ENCODE assay signal across 6 cellular contexts in the genomic region with DNA sequence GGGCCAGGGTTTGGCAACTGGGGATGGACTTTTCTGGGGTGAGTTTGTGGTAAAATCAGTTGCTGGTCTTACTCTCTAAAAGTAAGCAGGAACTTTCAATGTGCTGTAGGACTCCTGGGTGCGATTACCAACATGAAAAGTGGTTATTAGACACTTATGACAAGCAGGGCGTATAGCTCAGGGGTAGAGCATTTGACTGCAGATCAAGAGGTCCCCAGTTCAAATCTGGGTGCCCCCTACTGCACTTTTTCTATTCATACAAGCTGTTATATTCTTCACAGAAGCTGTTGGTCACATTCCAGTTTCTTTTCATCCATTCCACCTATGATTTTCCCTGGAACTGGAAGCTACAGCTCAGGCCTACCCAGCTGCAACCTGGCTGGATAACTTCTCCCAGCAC.
DNase-seq lines count a peak whose midpoint lies in the region; ATAC-seq and TF ChIP-seq lines count a peak whose summit lies in the region.
"Not testable (repeated sequence)": the region's sequence is repeated elsewhere in the genome, so short reads cannot be mapped to it uniquely, and the experiment has no call there.

No MANE protein-coding gene starts in this region.

- POLR2A ChIA-PET in CD4-positive, alpha-beta T cell (lab: Charles Lee): interaction anchor here (1.2 kb wide), 1 partner anchor 27 kb away, joined by 3 read pairs; no protein-coding TSS in a partner anchor
- POLR2A ChIA-PET in activated B cell treated with CpG ODN at 0.5 μM for 24 hours (lab: Charles Lee): not testable (repeated sequence)

- not testable (repeated sequence) for DNase-seq in CD4-positive, alpha-beta T cell; HFFc6; activated B cell treated with CpG ODN at 0.5 μM for 24 hours; activated naive CD8-positive, alpha-beta T cell treated with anti-CD3 and anti-CD28 coated beads for 36 hours; chondrocyte (ENCODE audit: low spot score)
- peak; percentile 10 for DNase-seq in stimulated activated CD8-positive, alpha-beta memory T cell treated with anti-CD3 and anti-CD28 coated beads, Interleukin-4, amount 100 ng/mL, for 48 hours

- H3K27me3 Mint-ChIP-seq in CD4-positive, alpha-beta T cell; HFFc6 (ENCODE audit: insufficient read depth); activated B cell treated with CpG ODN at 0.5 μM for 24 hours; activated naive CD8-positive, alpha-beta T cell treated with anti-CD3 and anti-CD28 coated beads for 36 hours; chondrocyte (ENCODE audit: low read depth): not testable (repeated sequence)

- ATAC-seq in CD4-positive, alpha-beta T cell (ENCODE audit: poor library complexity); activated B cell treated with CpG ODN at 0.5 μM for 24 hours (ENCODE audit: low read depth): not testable (repeated sequence)

- not testable (repeated sequence) for H3K9me3 ChIP-seq in CD4-positive, alpha-beta T cell (ENCODE audit: control insufficient read depth, low read length)

- H3K27ac Mint-ChIP-seq in CD4-positive, alpha-beta T cell: peak overlapping the region; percentile 28
- H3K27ac Mint-ChIP-seq in HFFc6 (0 out of 2 replicates have a peak overlapping the region, but pooled peaks have one; percentile 0), activated B cell treated with CpG ODN at 0.5 μM for 24 hours (peak overlapping the region; percentile 10), chondrocyte (ENCODE audit: unreplicated experiment) (peak overlapping the region; percentile 2)
- H3K27ac Mint-ChIP-seq in activated naive CD8-positive, alpha-beta T cell treated with anti-CD3 and anti-CD28 coated beads for 36 hours: peak overlapping the region; percentile 26

- H3K36me3 Mint-ChIP-seq in CD4-positive, alpha-beta T cell (ENCODE audit: low read depth): peaks cover 72% of the 10 kb centered on the region
- H3K36me3 Mint-ChIP-seq in HFFc6 (ENCODE audit: low read depth) (peaks cover 32% of the 10 kb centered on the region), activated B cell treated with CpG ODN at 0.5 μM for 24 hours (ENCODE audit: low read depth) (peaks cover 56% of the 10 kb centered on the region), chondrocyte (ENCODE audit: low read depth) (peaks cover 23% of the 10 kb centered on the region)
- H3K36me3 Mint-ChIP-seq in activated naive CD8-positive, alpha-beta T cell treated with anti-CD3 and anti-CD28 coated beads for 36 hours: peaks cover 50% of the 10 kb centered on the region

- peaks cover 29% of the 10 kb centered on the region for H3K4me1 Mint-ChIP-seq in CD4-positive, alpha-beta T cell (ENCODE audit: low read depth)
- not testable (repeated sequence) for H3K4me1 Mint-ChIP-seq in HFFc6 (ENCODE audit: low read depth); chondrocyte (ENCODE audit: low read depth)
- H3K4me1 Mint-ChIP-seq in activated B cell treated with CpG ODN at 0.5 μM for 24 hours: peaks cover 30% of the 10 kb centered on the region
- H3K4me1 Mint-ChIP-seq in activated naive CD8-positive, alpha-beta T cell treated with anti-CD3 and anti-CD28 coated beads for 36 hours: peaks cover 40% of the 10 kb centered on the region

- not testable (repeated sequence) for TF ChIP-seq CTCF in CD4-positive, alpha-beta T cell (IDR thresholded peaks at IDR 0.05); HFFc6 (IDR thresholded peaks at IDR 0.05); activated B cell treated with CpG ODN at 0.5 μM for 24 hours (IDR thresholded peaks at IDR 0.05); chondrocyte (IDR thresholded peaks at IDR 0.05)

- CTCF ChIA-PET in CD4-positive, alpha-beta T cell (lab: Charles Lee); activated B cell treated with CpG ODN at 0.5 μM for 24 hours (lab: Charles Lee): not testable (repeated sequence)

- H3K27ac ChIP-seq in CD4-positive, alpha-beta T cell (ENCODE audit: low read depth, low read length): not testable (repeated sequence)

- not testable (repeated sequence) for H3K9me3 Mint-ChIP-seq in CD4-positive, alpha-beta T cell; HFFc6; activated B cell treated with CpG ODN at 0.5 μM for 24 hours; activated naive CD8-positive, alpha-beta T cell treated with anti-CD3 and anti-CD28 coated beads for 36 hours; chondrocyte (ENCODE audit: low read depth)

- H3K4me3 Mint-ChIP-seq in CD4-positive, alpha-beta T cell; HFFc6; activated B cell treated with CpG ODN at 0.5 μM for 24 hours; activated naive CD8-positive, alpha-beta T cell treated with anti-CD3 and anti-CD28 coated beads for 36 hours; chondrocyte (ENCODE audit: unreplicated experiment): not testable (repeated sequence)

- intact Hi-C loops in CD4-positive, alpha-beta T cell (cut with DNase I, micrococcal nuclease): not testable (repeated sequence)
- intact Hi-C loops in activated B cell treated with CpG ODN at 0.5 μM for 24 hours (cut with micrococcal nuclease): loop anchor here (5.0 kb wide), 1 partner anchor 100 kb away; the partner anchor contains the start of gene ZNF746

- not testable (repeated sequence) for H3K27me3 ChIP-seq in CD4-positive, alpha-beta T cell (ENCODE audit: control insufficient read depth, insufficient read depth, low read length)
